Comparison of ENCODE assay signal across 8 cellular contexts in genomic region chr6:14117158-14118090, GRCh38. TPM values are rescaled to one million over a fixed set of nuclear protein-coding genes. Genes with fewer than 3 reads are reported as not detected.
DNase-seq lines count a peak whose midpoint lies in the region; ATAC-seq and TF ChIP-seq lines count a peak whose summit lies in the region.

TSS of gene CD83 (plus strand) at chr6:14117772. CDS start at chr6:14117812, 40 bp downstream.

- H3K36me3 ChIP-seq in KMS-11 (ENCODE audit: insufficient read depth) (no peaks in the 10 kb centered on the region), adrenal gland (replicated peaks in 1 of 2) (no peaks in the 10 kb centered on the region)

- ATAC-seq in GM21576 (IDR thresholded peaks at IDR 0.05; ENCODE audit: unreplicated experiment) (peak; percentile 50), right cardiac atrium (peak; percentile 94)

- peak; percentile 65 to 67 for TF ChIP-seq POLR2A in adrenal gland (IDR thresholded peaks at IDR 0.05)

- DNase-seq in ELR (ENCODE audit: low read depth) (peak; percentile 81), T-helper 1 cell (peak; percentile 76 to 92 (median 84)), adrenal gland (peak; percentile 57 to 80 (median 68)), right cardiac atrium (peak; percentile 77 to 90 (median 85)), retina (peak; percentile 81), cortex of kidney (lab: John Stamatoyannopoulos, UW) (no peak)

- H3K79me2 ChIP-seq in KMS-11 (ENCODE audit: insufficient read depth, low read depth), result no peaks in the 10 kb centered on the region

- peak within 1 kb of the TSS; percentile 96 for H3K4me2 ChIP-seq in KMS-11

- H3K27me3 ChIP-seq in KMS-11 (ENCODE audit: insufficient read depth, low read depth) (no peaks in the 10 kb centered on the region; the same call in 1 of the 2 replicates), adrenal gland (no peaks in the 10 kb centered on the region), right cardiac atrium (ENCODE audit: control insufficient read depth, insufficient read depth) (no peaks in the 10 kb centered on the region)

- peak within 1 kb of the TSS; percentile 95 for H2AFZ ChIP-seq in KMS-11 (ENCODE audit: low read depth)

- no peak for TF ChIP-seq CTCF in KMS-11 (conservative IDR thresholded peaks at IDR 0.05; ENCODE audit: low read depth, low read length)
- no peak for TF ChIP-seq CTCF in adrenal gland (IDR thresholded peaks at IDR 0.05)

- no peaks in the 10 kb centered on the region for H4K20me1 ChIP-seq in KMS-11 (ENCODE audit: insufficient read depth)

- intact Hi-C loops in adrenal gland (cut with DNase I), result no loop called here
- intact Hi-C loops in right cardiac atrium (cut with DNase I), result no loop called here

- H3K4me3 ChIP-seq in KMS-11 (IDR thresholded peaks at IDR 0.05; ENCODE audit: insufficient read depth, low read depth, low read length), result peak within 1 kb of the TSS; percentile 36
- H3K4me3 ChIP-seq in adrenal gland, result peak within 1 kb of the TSS in 2 of 4 donors; percentile 50 to 63
- peak within 1 kb of the TSS; percentile 94 for H3K4me3 ChIP-seq in right cardiac atrium (ENCODE audit: low read length)

- WGBS in adrenal gland, 4 donors, result 0 to 4% (median 1%) methylated on average over 12 to 106 of the region's 106 CpGs
- WGBS in right cardiac atrium, result 1% methylated on average over 106 of the region's 106 CpGs

- H3K9me3 ChIP-seq in adrenal gland (replicated peaks in 1 of 3) (no peaks in the 10 kb centered on the region), right cardiac atrium (ENCODE audit: control insufficient read depth, low read length) (no peaks in the 10 kb centered on the region)

- peak within 1 kb of the TSS; percentile 57; the same call in 1 of the 2 replicates for H3K9ac ChIP-seq in KMS-11

- no peak within 1 kb of the TSS for H3K27ac ChIP-seq in KMS-11
- H3K27ac ChIP-seq in adrenal gland, result peak within 1 kb of the TSS in 3 of 5 donors; percentile 46 to 71 (median 56)
- H3K27ac ChIP-seq in right cardiac atrium (ENCODE audit: low read length), result no peak within 1 kb of the TSS

- H3K4me1 ChIP-seq in KMS-11 (ENCODE audit: low read depth, poor library complexity, severe bottlenecking), result peaks cover 6% of the 10 kb centered on the region
- H3K4me1 ChIP-seq in adrenal gland (replicated peaks in 1 of 2), result peaks cover 4 to 35% of the 10 kb centered on the region in 2 donors
- no peaks in the 10 kb centered on the region for H3K4me1 ChIP-seq in right cardiac atrium (ENCODE audit: control insufficient read depth, insufficient read depth, low read length)

RNA-seq across cellular contexts. Expression of gene CD83, which starts in this region (rescaled TPM):
- 100 to 1,000 TPM in 1 of 8 donors, 10 to 100 TPM in 2, 1 to 10 TPM in 5; 4.0 to 118 (median 8.5) TPM for total RNA-seq in adrenal gland
- polyA plus RNA-seq in adrenal gland, result 10 to 100 TPM in 1 of 3 donors, 1 to 10 TPM in 2; 6.6 to 59.6 (median 8.1) TPM
- total RNA-seq in right cardiac atrium, result 1 to 10 TPM; 1.7 to 2.6 (median 2.2) TPM
- polyA plus RNA-seq in right cardiac atrium, result 1.8 TPM

Comparison
In these comparisons a context has a peak if more than half of its experiments do, and no peak if none do; other contexts are left out.
1. H3K27ac ChIP-seq: peak in adrenal gland (3 of 5); none in KMS-11 (single experiment) and right cardiac atrium (single experiment).